ENCODE assay signal across 27 cellular contexts in genomic region chr4:122865421-122865820, GRCh38. TPM values are rescaled to one million over a fixed set of nuclear protein-coding genes. Genes with fewer than 3 reads are reported as not detected.
A peak's percentile ranks its signal among the peaks of the same experiment; 100 is the strongest.
DNase-seq lines count a peak whose midpoint lies in the region; ATAC-seq, FAIRE-seq and TF ChIP-seq lines count a peak whose summit lies in the region.
"Had no signal": no experiment of that assay in that cellular context is flagged by ENCODE, and none has a peak within 500 bp of the region (broad histone marks: within the 10 kb centered on the region; RNA-seq: fewer than 3 reads in every experiment).

No MANE protein-coding gene starts in this region.

- H3K36me3 Mint-ChIP-seq in HFFc6 (ENCODE audit: low read depth) (peaks cover 82% of the 10 kb centered on the region), osteocyte (ENCODE audit: unreplicated experiment) (peaks cover 4% of the 10 kb centered on the region)
- H3K36me3 Mint-ChIP-seq: IgD-negative memory B cell had no signal

- peaks cover 92% of the 10 kb centered on the region for H3K4me1 Mint-ChIP-seq in HFFc6 (ENCODE audit: low read depth)
- H3K4me1 Mint-ChIP-seq in osteocyte (ENCODE audit: unreplicated experiment): peaks cover 20% of the 10 kb centered on the region
- H3K4me1 Mint-ChIP-seq: IgD-negative memory B cell had no signal

- WGBS in A549 (ENCODE audit: missing lambda C conversion rate): 67% methylated on average over 4 of the region's 4 CpGs

- H3K27ac ChIP-seq in A549: peak overlapping the region in 1 of 2 experiments; percentile 68; a peak in 3 of 6 replicates
- H3K27ac ChIP-seq in foreskin keratinocyte: no peak overlapping the region
- H3K27ac ChIP-seq: BLaER1 treated with 17β-estradiol and CSF1 and Interleukin-3, amounts not matched to agents 10 nM and 100 nM; KMS-11; PC-9; SJSA1 had no signal

- H3K27me3 Mint-ChIP-seq in HFFc6 (ENCODE audit: insufficient read depth) (peaks cover 22% of the 10 kb centered on the region), osteocyte (ENCODE audit: unreplicated experiment) (no peaks in the 10 kb centered on the region)

- peaks cover 53% of the 10 kb centered on the region for H3K4me1 ChIP-seq in A549
- H3K4me1 ChIP-seq in foreskin keratinocyte: no peaks in the 10 kb centered on the region
- H3K4me1 ChIP-seq: BLaER1 treated with 17β-estradiol and CSF1 and Interleukin-3, amounts not matched to agents 10 nM and 100 nM; SJSA1 had no signal

- peak overlapping the region; percentile 9; the same call in 1 of the 3 replicates for H3K4me2 ChIP-seq in A549
- H3K4me2 ChIP-seq: BLaER1 treated with 17β-estradiol and CSF1 and Interleukin-3, amounts not matched to agents 10 nM and 100 nM; KMS-11; PC-9 had no signal

- no peak for ATAC-seq in A549
- ATAC-seq in foreskin keratinocyte: no peak
- ATAC-seq: GM12878, HCT116, Right ventricle myocardium inferior had no signal

- POLR2A ChIA-PET in A549 (lab: Yijun Ruan, JAX): no interaction called here

- no peak for TF ChIP-seq RAD21 in A549 (conservative IDR thresholded peaks at IDR 0.05 in 1 of 2, IDR thresholded peaks at IDR 0.05 in 1 of 2)

- TF ChIP-seq EP300 in A549 (IDR thresholded peaks at IDR 0.05): no peak

- DNase-seq in A549 (ENCODE audit: low read depth in 1 of 2, low spot score in 1 of 2) (no peak), HFFc6 (no peak), fibroblast of gingiva (ENCODE audit: low read depth) (peak; percentile 89), osteocyte (ENCODE audit: extremely low spot score, unreplicated experiment) (no peak), foreskin keratinocyte (no peak), OCI-M2 (lab: John Stamatoyannopoulos, UW; ENCODE audit: unreplicated experiment) (no peak), DMS 273 (lab: John Stamatoyannopoulos, UW; ENCODE audit: unreplicated experiment) (no peak)
- DNase-seq: 8988T; AML-193; CD4-positive, alpha-beta T cell; GDM1; NCI-H1105; NCI-H1436 treated with DMSO at 0.1 percent for 48 hours; NCI-H1930; NCI-H2107; NCI-H524; NCI-H748 treated with DMSO at 0.1 percent for 48 hours; PC-9 had no signal

- TF ChIP-seq CTCF in A549 (IDR thresholded peaks at IDR 0.05): no peak
- TF ChIP-seq CTCF in HFFc6 (IDR thresholded peaks at IDR 0.05): no peak
- TF ChIP-seq CTCF in osteocyte (IDR thresholded peaks at IDR 0.05): no peak
- no peak for TF ChIP-seq CTCF in foreskin keratinocyte (conservative IDR thresholded peaks at IDR 0.05)

- no peak for FAIRE-seq in A549 (lab: Jason Lieb, UNC)
- FAIRE-seq: D721Med, GM12878, H1 had no signal

- no peak for TF ChIP-seq POLR2A in A549 (IDR thresholded peaks at IDR 0.05; ENCODE audit: low read length)

- H3K9me3 Mint-ChIP-seq in HFFc6: peaks cover 12% of the 10 kb centered on the region
- H3K9me3 Mint-ChIP-seq in osteocyte (ENCODE audit: unreplicated experiment): no peaks in the 10 kb centered on the region
- H3K9me3 Mint-ChIP-seq: CD4-positive, alpha-beta T cell had no signal

- H3K4me3 Mint-ChIP-seq in HFFc6: no peak overlapping the region; the same call in 1 of the 2 replicates
- H3K4me3 Mint-ChIP-seq in osteocyte (ENCODE audit: unreplicated experiment): no peak overlapping the region
- H3K4me3 Mint-ChIP-seq: CD4-positive, alpha-beta T cell; IgD-negative memory B cell had no signal

- H3K4me3 ChIP-seq in A549: no peak overlapping the region
- H3K4me3 ChIP-seq: BLaER1 treated with 17β-estradiol and CSF1 and Interleukin-3, amounts not matched to agents 10 nM and 100 nM; GM12878; PC-9; SJSA1 had no signal

- H3K9me3 ChIP-seq in A549: peaks cover 3% of the 10 kb centered on the region; the same call in 1 of the 3 replicates
- H3K9me3 ChIP-seq: SJSA1 had no signal

- H3K27ac Mint-ChIP-seq in HFFc6: peak overlapping the region; percentile 29; the same call in 1 of the 2 replicates
- H3K27ac Mint-ChIP-seq in osteocyte (ENCODE audit: unreplicated experiment): peak overlapping the region; percentile 4
- H3K27ac Mint-ChIP-seq: CD4-positive, alpha-beta T cell; IgD-negative memory B cell had no signal

- CTCF ChIA-PET in A549 (lab: Yijun Ruan, JAX): no interaction called here

- H3K27me3 ChIP-seq in foreskin keratinocyte: no peaks in the 10 kb centered on the region
- H3K27me3 ChIP-seq: BLaER1 treated with 17β-estradiol and CSF1 and Interleukin-3, amounts not matched to agents 10 nM and 100 nM; SJSA1 had no signal

TF ChIP-seq in A549, 52 proteins besides CTCF, POLR2A, EP300 and RAD21:
- no peak for TF ChIP-seq HOXB5 (CRISPR knock-in tag; IDR thresholded peaks at IDR 0.05)
- no peak for TF ChIP-seq REST (IDR thresholded peaks at IDR 0.05)
- TF ChIP-seq MAZ (IDR thresholded peaks at IDR 0.05; ENCODE audit: borderline replicate concordance, low read depth, low read length): no peak
- peak in 1 of 2 experiments; percentile 47; a peak in 1 of 4 replicates for TF ChIP-seq CEBPB (IDR thresholded peaks at IDR 0.05)

RNA-seq across cellular contexts. Expression of gene FGF2, which starts 38.8 kb away (rescaled TPM):
- 32.5 and 45.2 TPM in 2 replicates for polyA plus RNA-seq in A549 (2011; rRNA removed)
- polyA plus RNA-seq in A549 (2012; cell fraction: cytosol; rRNA removed): 8.0 and 10.2 TPM in 2 replicates
- polyA plus RNA-seq in A549 (2012; cell fraction: nucleus; rRNA removed): 5.8 and 6.5 TPM in 2 replicates
- polyA plus RNA-seq in A549 (2017; fragmentation: RNase III; extraction: RNeasy Plus Mini Kit Qiagen cat#74134 plus additional on column Dnase treatment): 32.4 to 35.1 TPM (median 32.9 TPM) in 3 replicates
- 19.3 and 20.7 TPM in 2 replicates for polyA minus RNA-seq in A549 (2011; rRNA and poly(A)+ RNA removed)
- 100 to 1,000 TPM; 370 to 442 (median 389) TPM for total RNA-seq in HFFc6 (2021; fragmentation: NEBNext Ultra II Directional; extraction: Animal tissue kit (Norgen Biotek cat#: 25700))
- total RNA-seq in osteocyte: 29.2 and 33.4 TPM in 2 replicates
- total RNA-seq in foreskin keratinocyte: 2.3 and 2.5 TPM in 2 replicates
- 1.1 TPM in 2 replicates for polyA plus RNA-seq in foreskin keratinocyte
- total RNA-seq: CD4-positive, alpha-beta T cell had no signal
- polyA plus RNA-seq: IgD-negative memory B cell had no signal

RNA-seq across cellular contexts. Expression of gene NUDT6, which starts 57.0 kb away (rescaled TPM):
- polyA plus RNA-seq in A549 (2011; rRNA removed): 10.2 and 12.7 TPM in 2 replicates
- polyA plus RNA-seq in A549 (2012; cell fraction: cytosol; rRNA removed): 5.2 and 6.0 TPM in 2 replicates
- 4.3 and 4.7 TPM in 2 replicates for polyA plus RNA-seq in A549 (2012; cell fraction: nucleus; rRNA removed)
- 8.7 to 10.4 TPM (median 9.9 TPM) in 3 replicates for polyA plus RNA-seq in A549 (2017; fragmentation: RNase III; extraction: RNeasy Plus Mini Kit Qiagen cat#74134 plus additional on column Dnase treatment)
- 3.3 and 4.1 TPM in 2 replicates for polyA minus RNA-seq in A549 (2011; rRNA and poly(A)+ RNA removed)
- 1 to 10 TPM; 1.9 to 4.4 (median 3.5) TPM for total RNA-seq in HFFc6 (2021; fragmentation: NEBNext Ultra II Directional; extraction: Animal tissue kit (Norgen Biotek cat#: 25700))
- 4.8 and 6.9 TPM in 2 replicates for total RNA-seq in osteocyte
- 6.2 and 8.7 TPM in 2 replicates for total RNA-seq in foreskin keratinocyte
- polyA plus RNA-seq in foreskin keratinocyte: 6.1 and 7.2 TPM in 2 replicates

Comparison
In these comparisons a context has a peak if more than half of its experiments do, and no peak if none do; other contexts are left out.
1. RNA of gene FGF2, which starts 38.8 kb away (total RNA-seq): 370 to 442 TPM in HFFc6; 29.2 to 33.4 TPM in osteocyte and 2.3 to 2.5 TPM in foreskin keratinocyte; every median in the first group is over 10 times any median in the second.